In genomic region chrX:53257670-53258423, GRCh38 we compare ENCODE assay signal across 18 cellular contexts. TPM values are rescaled to one million over a fixed set of nuclear protein-coding genes. Genes with fewer than 3 reads are reported as not detected.
A peak's percentile ranks its signal among the peaks of the same experiment; 100 is the strongest.
DNase-seq lines count a peak whose midpoint lies in the region; ATAC-seq and TF ChIP-seq lines count a peak whose summit lies in the region.
"Had no signal": no experiment of that assay in that cellular context is flagged by ENCODE, and none has a peak within 500 bp of the region (broad histone marks: within the 10 kb centered on the region; RNA-seq: fewer than 3 reads in every experiment).

No MANE protein-coding gene starts in this region.

- no peaks in the 10 kb centered on the region for H3K9me3 Mint-ChIP-seq in WTC11
- no peaks in the 10 kb centered on the region for H3K9me3 Mint-ChIP-seq in CD8-positive, alpha-beta memory T cell
- H3K9me3 Mint-ChIP-seq: HFFc6 had no signal

- H3K27ac Mint-ChIP-seq in WTC11, result peak overlapping the region; percentile 41; the same call in 1 of the 2 replicates
- no peak overlapping the region for H3K27ac Mint-ChIP-seq in CD8-positive, alpha-beta memory T cell
- H3K27ac Mint-ChIP-seq: CD14-positive monocyte; CD4-positive, alpha-beta memory T cell; HFFc6 had no signal

- CTCF ChIA-PET in WTC11 (lab: Charles Lee), result interaction anchor here (0.6 to 3.3 kb wide), 3 partner anchors 24 to 362 kb away, joined by 3 to 9 read pairs (median 3); partner anchors contain the start of gene IQSEC2
- CTCF ChIA-PET in CD8-positive, alpha-beta memory T cell (lab: Charles Lee), result no interaction called here

- no peak overlapping the region for H3K4me3 ChIP-seq in CD8-positive, alpha-beta memory T cell (ENCODE audit: low read length)
- no peak overlapping the region for H3K4me3 ChIP-seq in transverse colon
- H3K4me3 ChIP-seq: BLaER1, GM12878, GM23248 had no signal

- intact Hi-C loops in transverse colon (cut with DNase I; ENCODE audit: low total_unique reads), result no loop called here

- H3K36me3 ChIP-seq in CD8-positive, alpha-beta memory T cell (ENCODE audit: insufficient read depth, low read length), result no peaks in the 10 kb centered on the region
- H3K36me3 ChIP-seq in transverse colon, result no peaks in the 10 kb centered on the region
- H3K36me3 ChIP-seq: BLaER1 had no signal

- H3K27me3 ChIP-seq in CD8-positive, alpha-beta memory T cell (ENCODE audit: insufficient read depth, low read length, poor library complexity, severe bottlenecking), result no peaks in the 10 kb centered on the region
- H3K27me3 ChIP-seq in transverse colon, result no peaks in the 10 kb centered on the region

- peaks cover 8% of the 10 kb centered on the region for H3K4me1 ChIP-seq in CD8-positive, alpha-beta memory T cell (ENCODE audit: insufficient read depth, low read length)
- H3K4me1 ChIP-seq in transverse colon, result peaks cover 0 to 2% (median 0%) of the 10 kb centered on the region in 4 donors

- TF ChIP-seq EP300 in transverse colon (IDR thresholded peaks at IDR 0.05; ENCODE audit: low read depth), result no peak

- POLR2A ChIA-PET in WTC11 (lab: Charles Lee), result interaction anchor here (0.6 kb wide), 1 partner anchor 21 kb away, joined by 3 read pairs; no protein-coding TSS in a partner anchor
- POLR2A ChIA-PET in CD8-positive, alpha-beta memory T cell (lab: Charles Lee), result no interaction called here

- in situ Hi-C loops in G401 (cut with HindIII; ENCODE audit: low sequenced_read_pairs), result no loop called here
- in situ Hi-C loops in transverse colon (cut with MboI; ENCODE audit: low pct_ligation_motif_present in 1 of 4, low pct_unique_long_range_greater_than_20kb in 1 of 4, low sequenced_read_pairs in 3 of 4), result no loop called here

- H3K4me3 Mint-ChIP-seq in WTC11, result peak overlapping the region; percentile 22
- no peak overlapping the region for H3K4me3 Mint-ChIP-seq in CD8-positive, alpha-beta memory T cell
- H3K4me3 Mint-ChIP-seq: CD4-positive, alpha-beta memory T cell; HFFc6 had no signal

- peaks cover 13% of the 10 kb centered on the region for H3K4me1 Mint-ChIP-seq in WTC11
- H3K4me1 Mint-ChIP-seq in CD8-positive, alpha-beta memory T cell, result peaks cover 13 to 16% (median 16%) of the 10 kb centered on the region in 3 donors

- TF ChIP-seq CTCF in WTC11 (IDR thresholded peaks at IDR 0.05) (no peak), transverse colon (IDR thresholded peaks at IDR 0.05) (no peak)

- no peak overlapping the region for H3K27ac ChIP-seq in CD8-positive, alpha-beta memory T cell (ENCODE audit: low read depth, low read length)
- H3K27ac ChIP-seq in transverse colon, result no peak overlapping the region
- H3K27ac ChIP-seq: BLaER1, GM23248, HL-60 had no signal

- DNase-seq in G401 (ENCODE audit: low spot score), result peak; percentile 43
- no peak for DNase-seq in WTC11 (ENCODE audit: low spot score)
- DNase-seq in cerebellar cortex (ENCODE audit: low spot score), result peak; percentile 24
- peak; percentile 50 for DNase-seq in putamen (ENCODE audit: low spot score)
- no peak for DNase-seq in CD8-positive, alpha-beta memory T cell
- DNase-seq in transverse colon, result no peak
- DNase-seq: AML-193; Calu3; CD4-positive, alpha-beta memory T cell; DMS79 treated with DMSO at 0.1 percent for 48 hours; GM23248; HCEC 1CT; HFFc6 had no signal

- peaks cover 11% of the 10 kb centered on the region for H3K36me3 Mint-ChIP-seq in WTC11
- H3K36me3 Mint-ChIP-seq in CD8-positive, alpha-beta memory T cell, result peaks cover 0 to 1% (median 0%) of the 10 kb centered on the region in 3 donors
- H3K36me3 Mint-ChIP-seq: CD4-positive, alpha-beta memory T cell had no signal

- TF ChIP-seq POLR2A in transverse colon (IDR thresholded peaks at IDR 0.05), result no peak

- ATAC-seq in WTC11 (no peak), GM18498 (IDR thresholded peaks at IDR 0.05; ENCODE audit: unreplicated experiment) (no peak)
- ATAC-seq: GM12878 had no signal

- WGBS in transverse colon (ENCODE audit: low coverage in 1 of 2), 2 donors, result 85 to 100% methylated on average over 2 to 6 of the region's 6 CpGs

- H3K27me3 Mint-ChIP-seq in WTC11 (ENCODE audit: low read depth), result no peaks in the 10 kb centered on the region
- H3K27me3 Mint-ChIP-seq in CD8-positive, alpha-beta memory T cell, result peaks cover 0 to 18% of the 10 kb centered on the region in 2 donors
- H3K27me3 Mint-ChIP-seq: CD4-positive, alpha-beta memory T cell had no signal

- no peaks in the 10 kb centered on the region for H3K9me3 ChIP-seq in CD8-positive, alpha-beta memory T cell (ENCODE audit: low read length)
- H3K9me3 ChIP-seq in transverse colon, result no peaks in the 10 kb centered on the region
- H3K9me3 ChIP-seq: BLaER1 had no signal

TF ChIP-seq in WTC11, 78 proteins besides CTCF, POLR2A, EP300 and RAD21:
- TF ChIP-seq HMGXB4 (CRISPR knock-in tag; IDR thresholded peaks at IDR 0.05), result no peak
- TF ChIP-seq ZMAT4 (CRISPR knock-in tag; IDR thresholded peaks at IDR 0.05), result no peak
TF ChIP-seq in WTC11: peak in this region for 0.

RNA-seq across cellular contexts. Expression of gene IQSEC2, which starts 23.5 kb away (rescaled TPM):
- 16.0 and 18.4 TPM in 2 replicates for total RNA-seq in G401 (2014; rRNA removed; shearing (Covaris generic))
- total RNA-seq in WTC11 (2021) (22.0 to 48.2 TPM (median 23.3 TPM) in 3 replicates), transverse colon (100 to 1,000 TPM in 1 of 4 donors, 10 to 100 TPM in 3; 41.2 to 104 (median 46.3) TPM)
- total RNA-seq in CD8-positive, alpha-beta memory T cell, result under 1 TPM; 0.29 to 0.96 TPM
- polyA plus RNA-seq in CD8-positive, alpha-beta memory T cell, result 0.35 TPM

RNA-seq across cellular contexts. Expression of gene KDM5C, which starts 32.8 kb away (rescaled TPM):
- total RNA-seq in G401 (2014; rRNA removed; shearing (Covaris generic)), result 69.8 and 76.3 TPM in 2 replicates
- total RNA-seq in WTC11 (2021), result 100 to 112 TPM (median 108 TPM) in 3 replicates
- total RNA-seq in CD8-positive, alpha-beta memory T cell, result 10 to 100 TPM; 85.3 to 86.4 TPM
- polyA plus RNA-seq in CD8-positive, alpha-beta memory T cell, result 39.1 TPM
- total RNA-seq in transverse colon, result 100 to 1,000 TPM in 3 of 4 donors, 10 to 100 TPM in 1; 68.4 to 387 (median 124) TPM

Comparison
In these comparisons a context has a peak if more than half of its experiments do, and no peak if none do; other contexts are left out.
1. DNase-seq: peak in G401 (single experiment), cerebellar cortex (single experiment) and putamen (single experiment); none in WTC11 (single experiment), CD8-positive, alpha-beta memory T cell (0 of 5) and transverse colon (single experiment).